Comparison of ENCODE assay signal across 27 cellular contexts in genomic region chr10:30730306-30730705, GRCh38.
"Had no signal": no experiment of that assay in that cellular context is flagged by ENCODE, and none has a peak within 500 bp of the region (broad histone marks: within the 10 kb centered on the region; RNA-seq: fewer than 3 reads in every experiment).

No MANE protein-coding gene starts in this region.

- H3K4me1 ChIP-seq: pancreas, psoas muscle, right lobe of liver, testis, upper lobe of right lung had no signal

- H3K9me3 ChIP-seq: neutrophil, pancreas, psoas muscle, right lobe of liver, suprapubic skin, testis, tibial artery, transverse colon, upper lobe of right lung had no signal

- H3K27ac ChIP-seq: neutrophil, pancreas, psoas muscle, right lobe of liver, suprapubic skin, testis, tibial artery, transverse colon, upper lobe of right lung had no signal

- ATAC-seq: naive thymus-derived CD8-positive, alpha-beta T cell; natural killer cell treated with Interleukin-12 subunit alpha and Interleukin-12 subunit beta and Interleukin-15 and Interleukin-18, amount 100 ng/mL, for 72 hours; pancreas; psoas muscle; right cardiac atrium; right lobe of liver; stimulated activated effector memory CD8-positive, alpha-beta T cell treated with anti-CD3 and anti-CD28 coated beads, Interleukin-12 subunit alpha, Interleukin-12 subunit beta, amount 100 ng/mL, for 72 hours; stimulated activated naive B cell treated with anti-CD40 and anti-IgM and Interleukin-4, amounts not matched to agents 10 μg/mL and 1 μg/mL and 100 μg/mL, for 72 hours; stimulated activated naive CD8-positive, alpha-beta T cell treated with anti-CD3 and anti-CD28 coated beads, Interleukin-15, amount 100 ng/mL, for 72 hours; upper lobe of right lung had no signal

- H3K4me3 ChIP-seq: pancreas, psoas muscle, right lobe of liver, sigmoid colon, suprapubic skin, testis, tibial artery, transverse colon, upper lobe of right lung had no signal

- DNase-seq: naive B cell; naive thymus-derived CD8-positive, alpha-beta T cell; nephron progenitor cell; nucleus accumbens; pancreas; posterior cingulate gyrus; psoas muscle; right cardiac atrium; right lobe of liver; sigmoid colon; small intestine; stimulated activated CD4-positive, alpha-beta T cell treated with anti-CD3 and anti-CD28 coated beads, Interleukin-15, amount 100 ng/mL, for 24 hours; stimulated activated CD4-positive, alpha-beta T cell treated with anti-CD3 and anti-CD28 coated beads, Interleukin-2, amount 100 ng/mL, for 24 hours; stimulated activated CD4-positive, alpha-beta T cell treated with anti-CD3 and anti-CD28 coated beads, Interleukin-2, amount 100 ng/mL, for 48 hours; stimulated activated CD4-positive, alpha-beta T cell treated with anti-CD3 and anti-CD28 coated beads, Interleukin-4, amount 100 ng/mL, for 24 hours; stimulated activated naive B cell treated with anti-CD40 and anti-IgM and Interleukin-4, amounts not matched to agents 10 μg/mL and 1 μg/mL and 100 μg/mL, for 72 hours; stimulated activated naive CD4-positive, alpha-beta T cell treated with Interleukin-2 at 50 U/mL for 16 hours; stimulated activated naive CD8-positive, alpha-beta T cell treated with anti-CD3 and anti-CD28 coated beads, Interleukin-15, amount 100 ng/mL, for 72 hours; substantia nigra; testis; tibial artery; transverse colon; upper lobe of right lung had no signal

- FAIRE-seq: pancreas, small intestine had no signal

- H3K27me3 ChIP-seq: pancreas, right lobe of liver, sigmoid colon, suprapubic skin, testis, tibial artery, transverse colon, upper lobe of right lung had no signal

- H3K36me3 ChIP-seq: neutrophil, pancreas, right lobe of liver, sigmoid colon, suprapubic skin, tibial artery, transverse colon, upper lobe of right lung had no signal
